1 cellular context compared by ENCODE assay signal in the genomic region with DNA sequence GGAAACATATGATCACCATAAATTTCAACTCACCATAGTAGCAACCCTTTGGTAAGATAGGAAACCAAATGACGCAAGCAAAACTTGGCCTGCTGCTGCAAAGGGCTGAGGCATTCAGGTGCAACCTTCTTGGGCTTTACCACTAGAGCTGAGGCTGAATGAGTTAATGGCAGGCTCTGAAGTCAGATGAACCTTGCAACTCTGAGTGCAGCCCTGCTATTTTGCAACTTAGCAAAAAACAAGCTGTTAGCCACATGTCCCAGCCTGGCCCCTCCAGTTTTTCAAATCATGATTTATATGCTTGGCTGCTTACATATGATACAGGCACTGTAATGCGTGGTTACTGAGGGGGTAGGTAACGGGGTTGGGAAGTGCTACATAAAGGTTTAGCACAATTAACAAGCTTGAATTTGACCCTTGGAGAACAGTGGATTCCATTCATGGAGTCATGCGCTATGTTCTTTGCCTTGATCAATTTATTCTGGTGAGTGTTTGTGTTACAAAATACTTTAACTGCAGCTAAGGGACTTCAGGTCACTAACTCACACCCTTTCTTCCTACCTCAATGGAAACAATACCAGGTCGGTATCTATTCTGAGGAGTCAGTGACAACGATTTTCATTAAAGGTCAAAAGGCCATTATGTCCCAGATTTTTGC.
TF ChIP-seq lines count a peak whose summit lies in the region.

No MANE protein-coding gene starts in this region.

TF ChIP-seq in liver, 16 proteins besides CTCF, POLR2A, EP300 and RAD21 (continued from another document):
- TF ChIP-seq, protein P1, sequence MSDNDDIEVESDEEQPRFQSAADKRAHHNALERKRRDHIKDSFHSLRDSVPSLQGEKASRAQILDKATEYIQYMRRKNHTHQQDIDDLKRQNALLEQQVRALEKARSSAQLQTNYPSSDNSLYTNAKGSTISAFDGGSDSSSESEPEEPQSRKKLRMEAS (IDR thresholded peaks at IDR 0.05), result peak; percentile 34
- TF ChIP-seq HNF4A (conservative IDR thresholded peaks at IDR 0.05) (peak; percentile 38 to 78), FOXA2 (IDR thresholded peaks at IDR 0.05) (no peak), EGR1 (IDR thresholded peaks at IDR 0.05; ENCODE audit: low read depth in 2 of 2) (no peak)
- TF ChIP-seq, protein P2, sequence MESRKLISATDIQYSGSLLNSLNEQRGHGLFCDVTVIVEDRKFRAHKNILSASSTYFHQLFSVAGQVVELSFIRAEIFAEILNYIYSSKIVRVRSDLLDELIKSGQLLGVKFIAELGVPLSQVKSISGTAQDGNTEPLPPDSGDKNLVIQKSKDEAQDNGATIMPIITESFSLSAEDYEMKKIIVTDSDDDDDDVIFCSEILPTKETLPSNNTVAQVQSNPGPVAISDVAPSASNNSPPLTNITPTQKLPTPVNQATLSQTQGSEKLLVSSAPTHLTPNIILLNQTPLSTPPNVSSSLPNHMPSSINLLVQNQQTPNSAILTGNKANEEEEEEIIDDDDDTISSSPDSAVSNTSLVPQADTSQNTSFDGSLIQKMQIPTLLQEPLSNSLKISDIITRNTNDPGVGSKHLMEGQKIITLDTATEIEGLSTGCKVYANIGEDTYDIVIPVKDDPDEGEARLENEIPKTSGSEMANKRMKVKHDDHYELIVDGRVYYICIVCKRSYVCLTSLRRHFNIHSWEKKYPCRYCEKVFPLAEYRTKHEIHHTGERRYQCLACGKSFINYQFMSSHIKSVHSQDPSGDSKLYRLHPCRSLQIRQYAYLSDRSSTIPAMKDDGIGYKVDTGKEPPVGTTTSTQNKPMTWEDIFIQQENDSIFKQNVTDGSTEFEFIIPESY (IDR thresholded peaks at IDR 0.05), result peak; percentile 54
- TF ChIP-seq, protein P3, sequence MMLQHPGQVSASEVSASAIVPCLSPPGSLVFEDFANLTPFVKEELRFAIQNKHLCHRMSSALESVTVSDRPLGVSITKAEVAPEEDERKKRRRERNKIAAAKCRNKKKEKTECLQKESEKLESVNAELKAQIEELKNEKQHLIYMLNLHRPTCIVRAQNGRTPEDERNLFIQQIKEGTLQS (IDR thresholded peaks at IDR 0.05), result no peak
TF ChIP-seq in liver: peak in this region for 8.
